ENCODE assay signal across 24 cellular contexts in genomic region chr4:47674173-47674572, GRCh38.
"Had no signal": no experiment of that assay in that cellular context is flagged by ENCODE, and none has a peak within 500 bp of the region (broad histone marks: within the 10 kb centered on the region; RNA-seq: fewer than 3 reads in every experiment).

No MANE protein-coding gene starts in this region.

- H3K9me3 ChIP-seq: ascending aorta, MG63, Peyer's patch, SJCRH30 had no signal

- H3K27ac ChIP-seq: ascending aorta, Peyer's patch, RWPE1, SJCRH30 had no signal

- H3K4me3 ChIP-seq: ascending aorta, MG63, Peyer's patch, SJCRH30 had no signal

- H3K36me3 ChIP-seq: ascending aorta, MG63, Peyer's patch, SJCRH30 had no signal

- H3K27me3 ChIP-seq: ascending aorta, MG63, Peyer's patch had no signal

- ATAC-seq: activated CD8-positive, alpha-beta memory T cell treated with anti-CD3 and anti-CD28 coated beads, Interleukin-2, amount 10 ng/mL, durations not matched to agents 7 days and 5 days; T-helper 17 cell had no signal

- DNase-seq: activated B cell treated with CpG ODN at 0.5 μM for 24 hours; activated CD4-positive, alpha-beta T cell treated with anti-CD3 and anti-CD28 coated beads for 1 hour; activated CD4-positive, alpha-beta T cell treated with anti-CD3 and anti-CD28 coated beads, Interleukin-2, amount 10 ng/mL, durations not matched to agents 24 days and 14 days; activated CD4-positive, alpha-beta T cell treated with anti-CD3 and anti-CD28 coated beads, Interleukin-2, amount 50 U/mL, for 48 hours; activated CD8-positive, alpha-beta memory T cell treated with anti-CD3 and anti-CD28 coated beads, Interleukin-2, amount 10 ng/mL, durations not matched to agents 7 days and 5 days; activated effector memory CD4-positive, alpha-beta T cell treated with Interleukin-2 at 50 U/mL for 16 hours; activated naive CD4-positive, alpha-beta T cell; activated T-cell treated with anti-CD3 and anti-CD28 coated beads, Interleukin-2, amount 50 U/mL, for 24 hours; amniotic stem cell; MG63; NCI-H1105; NCI-H1436; NCI-H1694 treated with DMSO at 0.1 percent for 48 hours; NCI-H2029 treated with DMSO at 0.1 percent for 48 hours; NCI-H345; NCI-H510A; NCI-H526 treated with DMSO at 0.1 percent for 48 hours; Peyer's patch; Right ventricle myocardium superior; SJCRH30; T-helper 17 cell; T1000 had no signal

- H3K4me1 ChIP-seq: ascending aorta, Peyer's patch, SJCRH30 had no signal
